Comparison of ENCODE assay signal across 10 cellular contexts in the genomic region with DNA sequence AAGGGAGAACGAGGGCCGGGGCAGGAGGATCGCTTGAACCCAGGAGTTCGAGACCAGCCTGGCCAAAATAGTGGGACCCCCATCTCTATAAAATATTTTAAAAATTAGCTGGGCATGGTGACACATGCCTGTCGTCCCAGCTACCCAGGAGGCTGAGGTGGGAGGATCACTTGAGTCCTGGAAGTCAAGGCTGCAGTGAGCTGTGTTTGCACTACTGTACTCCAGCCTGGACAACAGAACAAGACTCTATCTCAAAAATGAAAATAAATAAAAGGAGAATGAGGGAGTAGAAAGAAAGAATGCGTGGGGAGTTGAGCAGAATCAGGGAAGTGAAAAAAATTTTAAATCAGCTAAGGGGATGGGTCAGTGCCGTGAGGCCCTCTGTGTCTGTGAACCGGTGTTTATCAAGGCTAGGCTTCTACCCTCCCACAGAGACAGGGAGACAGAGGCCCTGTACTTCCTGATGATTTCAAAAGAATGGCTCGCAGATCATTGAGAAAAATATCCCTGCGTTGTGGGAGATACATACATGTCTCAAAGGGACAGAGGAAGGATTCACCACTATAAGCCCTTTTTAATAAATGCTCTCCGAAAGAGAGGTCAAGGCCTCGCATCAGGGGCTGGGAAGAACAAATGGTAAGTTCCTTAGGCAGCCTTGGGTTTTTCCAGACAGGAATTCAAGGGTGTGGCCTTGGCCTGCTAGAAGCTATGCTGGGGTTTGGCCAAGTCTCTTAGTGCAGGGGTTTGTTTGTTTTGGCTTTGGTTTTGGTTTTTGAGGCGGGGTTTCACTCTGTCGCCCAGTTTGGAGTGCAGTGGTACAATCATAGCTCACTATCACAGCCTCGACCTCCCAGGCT. TPM values are rescaled to one million over a fixed set of nuclear protein-coding genes. Genes with fewer than 3 reads are reported as not detected.
DNase-seq lines count a peak whose midpoint lies in the region; ATAC-seq and TF ChIP-seq lines count a peak whose summit lies in the region.
"Had no signal": no experiment of that assay in that cellular context is flagged by ENCODE, and none has a peak within 500 bp of the region (broad histone marks: within the 10 kb centered on the region; RNA-seq: fewer than 3 reads in every experiment).

No MANE protein-coding gene starts in this region.

- H3K4me3 ChIP-seq in HEK293 (ENCODE audit: low read depth, low read length), result no peak overlapping the region
- H3K4me3 ChIP-seq in left ventricle myocardium inferior, result peak overlapping the region; percentile 22
- H3K4me3 ChIP-seq in skeletal muscle tissue (ENCODE audit: low read length in 3 of 3), result no peak overlapping the region

- no peak for ATAC-seq in GM19467 (IDR thresholded peaks at IDR 0.05; ENCODE audit: unreplicated experiment)
- ATAC-seq: stimulated activated naive B cell treated with anti-CD40 and anti-IgM and Interleukin-4, amounts not matched to agents 10 μg/mL and 1 μg/mL and 100 μg/mL, for 72 hours had no signal

- H3K4me1 ChIP-seq in HEK293 (ENCODE audit: control insufficient read depth, insufficient read depth, low read length) (peaks cover 11% of the 10 kb centered on the region), left ventricle myocardium inferior (peaks cover 41% of the 10 kb centered on the region), skeletal muscle tissue (ENCODE audit: control insufficient read depth in 3 of 3, insufficient read depth in 3 of 3, low read length in 3 of 3) (peaks cover 22 to 30% (median 22%) of the 10 kb centered on the region in 3 donors)

- H3K27ac ChIP-seq in HEK293 (ENCODE audit: extremely low read depth, low read depth, low read length), result no peak overlapping the region
- peak overlapping the region; percentile 58 for H3K27ac ChIP-seq in VCaP
- peak overlapping the region; percentile 82 for H3K27ac ChIP-seq in left ventricle myocardium inferior (replicated peaks)
- H3K27ac ChIP-seq in skeletal muscle tissue (ENCODE audit: low read depth, low read length), result peak overlapping the region; percentile 59

- DNase-seq in left ventricle myocardium inferior, result peak; percentile 39
- DNase-seq in activated T-helper 2 cell treated with anti-CD3 and anti-CD28 coated beads, Interferon-gamma antibody, Interleukin-2, Interleukin-4, amounts not matched to agents 10 μg/mL and 5 μg/mL and 100 μg/mL, durations not matched to agents 14 hours and 24 hours and 36 hours (ENCODE audit: low spot score), result no peak
- DNase-seq in inferior parietal cortex (ENCODE audit: extremely low spot score), result no peak
- no peak for DNase-seq in activated CD4-positive, alpha-beta memory T cell treated with anti-CD3 and anti-CD28 coated beads for 36 hours
- DNase-seq: activated CD4-positive, alpha-beta T cell treated with anti-CD3 and anti-CD28 coated beads for 1 hour; stimulated activated naive B cell treated with anti-CD40 and anti-IgM and Interleukin-4, amounts not matched to agents 10 μg/mL and 1 μg/mL and 100 μg/mL, for 72 hours had no signal

- no peaks in the 10 kb centered on the region for H3K27me3 Mint-ChIP-seq in activated T-helper 2 cell treated with anti-CD3 and anti-CD28 coated beads, Interferon-gamma antibody, Interleukin-2, Interleukin-4, amounts not matched to agents 10 μg/mL and 5 μg/mL and 100 μg/mL, durations not matched to agents 14 hours and 24 hours and 36 hours (ENCODE audit: low read depth)
- H3K27me3 Mint-ChIP-seq in activated CD4-positive, alpha-beta memory T cell treated with anti-CD3 and anti-CD28 coated beads for 36 hours, result no peaks in the 10 kb centered on the region
- H3K27me3 Mint-ChIP-seq: stimulated activated naive B cell treated with anti-CD40 and anti-IgM and Interleukin-4, amounts not matched to agents 10 μg/mL and 1 μg/mL and 100 μg/mL, for 72 hours had no signal

- H3K4me1 Mint-ChIP-seq in activated T-helper 2 cell treated with anti-CD3 and anti-CD28 coated beads, Interferon-gamma antibody, Interleukin-2, Interleukin-4, amounts not matched to agents 10 μg/mL and 5 μg/mL and 100 μg/mL, durations not matched to agents 14 hours and 24 hours and 36 hours (ENCODE audit: low read depth), result no peaks in the 10 kb centered on the region
- no peaks in the 10 kb centered on the region for H3K4me1 Mint-ChIP-seq in activated CD4-positive, alpha-beta memory T cell treated with anti-CD3 and anti-CD28 coated beads for 36 hours (ENCODE audit: low read depth)

- H3K27ac Mint-ChIP-seq in activated T-helper 2 cell treated with anti-CD3 and anti-CD28 coated beads, Interferon-gamma antibody, Interleukin-2, Interleukin-4, amounts not matched to agents 10 μg/mL and 5 μg/mL and 100 μg/mL, durations not matched to agents 14 hours and 24 hours and 36 hours, result no peak overlapping the region
- no peak overlapping the region for H3K27ac Mint-ChIP-seq in activated CD4-positive, alpha-beta memory T cell treated with anti-CD3 and anti-CD28 coated beads for 36 hours
- H3K27ac Mint-ChIP-seq: stimulated activated naive B cell treated with anti-CD40 and anti-IgM and Interleukin-4, amounts not matched to agents 10 μg/mL and 1 μg/mL and 100 μg/mL, for 72 hours had no signal

- intact Hi-C loops in left ventricle myocardium inferior (cut with micrococcal nuclease), result loop anchor here (10.0 kb wide), 1 partner anchor 52 kb away; no protein-coding TSS in a partner anchor
- intact Hi-C loops in activated T-helper 2 cell treated with anti-CD3 and anti-CD28 coated beads, Interferon-gamma antibody, Interleukin-2, Interleukin-4, amounts not matched to agents 10 μg/mL and 5 μg/mL and 100 μg/mL, durations not matched to agents 14 hours and 24 hours and 36 hours (cut with micrococcal nuclease), result no loop called here
- intact Hi-C loops in activated CD4-positive, alpha-beta memory T cell treated with anti-CD3 and anti-CD28 coated beads for 36 hours (cut with micrococcal nuclease), result no loop called here

- peak overlapping the region in 2 of 3 donors; percentile 32 to 50 for H3K9ac ChIP-seq in skeletal muscle tissue (ENCODE audit: low read depth in 1 of 3, low read length in 3 of 3)

- TF ChIP-seq CTCF in HEK293 (tag by site-specific recombination; IDR thresholded peaks at IDR 0.05), result no peak
- TF ChIP-seq CTCF in VCaP (conservative IDR thresholded peaks at IDR 0.05), result no peak
- no peak for TF ChIP-seq CTCF in left ventricle myocardium inferior (IDR thresholded peaks at IDR 0.05; ENCODE audit: borderline replicate concordance)

- no peaks in the 10 kb centered on the region for H3K9me3 ChIP-seq in HEK293 (ENCODE audit: control insufficient read depth, insufficient read depth, low read depth, low read length)
- H3K9me3 ChIP-seq in left ventricle myocardium inferior (replicated peaks), result no peaks in the 10 kb centered on the region
- no peaks in the 10 kb centered on the region for H3K9me3 ChIP-seq in skeletal muscle tissue (ENCODE audit: control insufficient read depth in 3 of 3, low read length in 3 of 3)

- CTCF ChIA-PET in HEK293 (lab: Yijun Ruan, JAX), result interaction anchor here (0.6 to 1.5 kb wide), 3 partner anchors 23 to 159 kb away, joined by 3 to 5 read pairs (median 5); no protein-coding TSS in a partner anchor
- CTCF ChIA-PET in activated CD4-positive, alpha-beta memory T cell treated with anti-CD3 and anti-CD28 coated beads for 36 hours (lab: Charles Lee), result interaction anchor here (1.0 to 1.3 kb wide), 2 partner anchors 74 to 90 kb away, joined by 3 read pairs; no protein-coding TSS in a partner anchor

- H3K36me3 Mint-ChIP-seq in activated T-helper 2 cell treated with anti-CD3 and anti-CD28 coated beads, Interferon-gamma antibody, Interleukin-2, Interleukin-4, amounts not matched to agents 10 μg/mL and 5 μg/mL and 100 μg/mL, durations not matched to agents 14 hours and 24 hours and 36 hours (ENCODE audit: low read depth), result peaks cover 60% of the 10 kb centered on the region
- peaks cover 34% of the 10 kb centered on the region for H3K36me3 Mint-ChIP-seq in activated CD4-positive, alpha-beta memory T cell treated with anti-CD3 and anti-CD28 coated beads for 36 hours

- H3K27me3 ChIP-seq in left ventricle myocardium inferior (ENCODE audit: low read depth), result no peaks in the 10 kb centered on the region
- H3K27me3 ChIP-seq in skeletal muscle tissue (ENCODE audit: control insufficient read depth in 3 of 3, insufficient read depth in 3 of 3, low read length in 3 of 3), result no peaks in the 10 kb centered on the region

- no peaks in the 10 kb centered on the region for H3K9me3 Mint-ChIP-seq in activated T-helper 2 cell treated with anti-CD3 and anti-CD28 coated beads, Interferon-gamma antibody, Interleukin-2, Interleukin-4, amounts not matched to agents 10 μg/mL and 5 μg/mL and 100 μg/mL, durations not matched to agents 14 hours and 24 hours and 36 hours
- no peaks in the 10 kb centered on the region for H3K9me3 Mint-ChIP-seq in activated CD4-positive, alpha-beta memory T cell treated with anti-CD3 and anti-CD28 coated beads for 36 hours
- H3K9me3 Mint-ChIP-seq: stimulated activated naive B cell treated with anti-CD40 and anti-IgM and Interleukin-4, amounts not matched to agents 10 μg/mL and 1 μg/mL and 100 μg/mL, for 72 hours had no signal

- POLR2A ChIA-PET in HEK293 (lab: Yijun Ruan, JAX), result interaction anchor here (0.6 to 1.5 kb wide), 4 partner anchors 38 to 193 kb away, joined by 3 to 13 read pairs (median 4); partner anchors contain the start of genes IFNAR1 and TMEM50B
- POLR2A ChIA-PET in activated CD4-positive, alpha-beta memory T cell treated with anti-CD3 and anti-CD28 coated beads for 36 hours (lab: Charles Lee), result no interaction called here

- H3K36me3 ChIP-seq in HEK293 (ENCODE audit: control insufficient read depth in 2 of 2, insufficient read depth in 1 of 2, low read length in 2 of 2) (peaks cover 6 to 56% of the 10 kb centered on the region in 2 experiments; a peak in 2 of 3 replicates), left ventricle myocardium inferior (peaks cover 48% of the 10 kb centered on the region), skeletal muscle tissue (ENCODE audit: control insufficient read depth in 3 of 3, insufficient read depth in 3 of 3, low read length in 3 of 3) (peaks cover 22 to 36% (median 35%) of the 10 kb centered on the region in 3 donors)

- no peak overlapping the region for H3K4me3 Mint-ChIP-seq in activated T-helper 2 cell treated with anti-CD3 and anti-CD28 coated beads, Interferon-gamma antibody, Interleukin-2, Interleukin-4, amounts not matched to agents 10 μg/mL and 5 μg/mL and 100 μg/mL, durations not matched to agents 14 hours and 24 hours and 36 hours (ENCODE audit: low read depth)
- no peak overlapping the region for H3K4me3 Mint-ChIP-seq in activated CD4-positive, alpha-beta memory T cell treated with anti-CD3 and anti-CD28 coated beads for 36 hours
- H3K4me3 Mint-ChIP-seq: stimulated activated naive B cell treated with anti-CD40 and anti-IgM and Interleukin-4, amounts not matched to agents 10 μg/mL and 1 μg/mL and 100 μg/mL, for 72 hours had no signal

RNA-seq across cellular contexts. Expression of gene IL10RB, which starts 20.7 kb away (rescaled TPM):
- total RNA-seq in left ventricle myocardium inferior (6.8 TPM), skeletal muscle tissue (23.0 TPM)
- 23.4 and 24.7 TPM in 2 replicates for total RNA-seq in activated T-helper 2 cell treated with anti-CD3 and anti-CD28 coated beads, Interferon-gamma antibody, Interleukin-2, Interleukin-4, amounts not matched to agents 10 μg/mL and 5 μg/mL and 100 μg/mL, durations not matched to agents 14 hours and 24 hours and 36 hours
- total RNA-seq in activated CD4-positive, alpha-beta memory T cell treated with anti-CD3 and anti-CD28 coated beads for 36 hours, result 10 to 100 TPM; 31.3 to 32.5 TPM

RNA-seq across cellular contexts. Expression of gene IFNAR1, which starts 37.9 kb away (rescaled TPM):
- total RNA-seq in left ventricle myocardium inferior (24.4 TPM), skeletal muscle tissue (15.1 TPM)
- 26.8 and 27.9 TPM in 2 replicates for total RNA-seq in activated T-helper 2 cell treated with anti-CD3 and anti-CD28 coated beads, Interferon-gamma antibody, Interleukin-2, Interleukin-4, amounts not matched to agents 10 μg/mL and 5 μg/mL and 100 μg/mL, durations not matched to agents 14 hours and 24 hours and 36 hours
- total RNA-seq in activated CD4-positive, alpha-beta memory T cell treated with anti-CD3 and anti-CD28 coated beads for 36 hours, result 10 to 100 TPM; 28.0 to 32.0 TPM

RNA-seq across cellular contexts. Expression of gene IFNAR2, which starts 57.1 kb away (rescaled TPM):
- 9.0 TPM for total RNA-seq in left ventricle myocardium inferior
- 5.7 TPM for total RNA-seq in skeletal muscle tissue
- 34.8 and 36.8 TPM in 2 replicates for total RNA-seq in activated T-helper 2 cell treated with anti-CD3 and anti-CD28 coated beads, Interferon-gamma antibody, Interleukin-2, Interleukin-4, amounts not matched to agents 10 μg/mL and 5 μg/mL and 100 μg/mL, durations not matched to agents 14 hours and 24 hours and 36 hours
- total RNA-seq in activated CD4-positive, alpha-beta memory T cell treated with anti-CD3 and anti-CD28 coated beads for 36 hours, result 10 to 100 TPM; 29.9 to 30.1 TPM
